ENCODE assay signal across 20 cellular contexts in the genomic region with DNA sequence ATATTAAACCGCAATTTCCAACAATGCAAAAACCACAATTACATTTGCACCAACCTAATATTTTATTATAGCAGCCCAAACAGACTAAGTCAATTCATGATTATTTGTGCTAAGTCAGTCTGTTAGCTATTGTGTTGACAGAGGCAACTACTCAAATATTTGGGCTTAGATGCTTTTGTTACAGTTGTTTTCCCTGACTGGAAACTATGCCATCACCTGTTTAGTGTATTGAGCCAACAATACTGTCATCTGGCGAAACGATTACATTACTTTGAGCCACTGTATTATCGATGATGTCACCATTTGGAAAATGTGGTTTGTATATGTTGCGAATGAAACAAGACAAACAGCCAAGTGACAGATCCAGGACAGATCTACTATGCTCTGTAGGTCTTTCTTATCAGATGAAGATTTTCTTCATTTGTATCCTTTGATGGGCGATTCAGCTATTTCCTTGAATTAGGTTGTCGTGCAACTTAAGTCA. TPM values are rescaled to one million over a fixed set of nuclear protein-coding genes. Genes with fewer than 3 reads are reported as not detected.
A peak's percentile ranks its signal among the peaks of the same experiment; 100 is the strongest.
DNase-seq lines count a peak whose midpoint lies in the region; ATAC-seq, FAIRE-seq and TF ChIP-seq lines count a peak whose summit lies in the region.
"Had no signal": no experiment of that assay in that cellular context is flagged by ENCODE, and none has a peak within 500 bp of the region (broad histone marks: within the 10 kb centered on the region; RNA-seq: fewer than 3 reads in every experiment).

No MANE protein-coding gene starts in this region.

- H3K27ac Mint-ChIP-seq in neural progenitor cell = no peak overlapping the region
- H3K27ac Mint-ChIP-seq in activated naive CD8-positive, alpha-beta T cell treated with anti-CD3 and anti-CD28 coated beads, Interleukin-2, amount 50 U/mL, for 24 hours = no peak overlapping the region
- H3K27ac Mint-ChIP-seq: B cell; CD4-positive, CD25-positive, alpha-beta regulatory T cell; GM23338 had no signal

- H3K36me3 ChIP-seq in pancreas = no peaks in the 10 kb centered on the region
- H3K36me3 ChIP-seq in neural progenitor cell = no peaks in the 10 kb centered on the region

- DNase-seq in DMS53 treated with DMSO at 0.1 percent for 48 hours (lab: John Stamatoyannopoulos, UW; ENCODE audit: unreplicated experiment) = peak; percentile 67
- peak; percentile 69 to 73 for DNase-seq in NCI-H1930 (lab: John Stamatoyannopoulos, UW)
- DNase-seq in NCI-H748 treated with DMSO at 0.1 percent for 48 hours (lab: John Stamatoyannopoulos, UW) = peak; percentile 28
- no peak for DNase-seq in pancreas
- DNase-seq in NCI-H1694 (lab: John Stamatoyannopoulos, UW) = no peak
- no peak for DNase-seq in neural progenitor cell (ENCODE audit: low spot score)
- no peak for DNase-seq in activated naive CD8-positive, alpha-beta T cell treated with anti-CD3 and anti-CD28 coated beads, Interleukin-2, amount 50 U/mL, for 24 hours
- DNase-seq: Calu3; CD4-positive, CD25-positive, alpha-beta regulatory T cell; DND-41; NCI-H1048; NCI-H187; NCI-H524 treated with DMSO at 0.1 percent for 48 hours had no signal

- 44 to 51% methylated on average over 7 of the region's 7 CpGs for WGBS in pancreas, 2 donors

- no peaks in the 10 kb centered on the region for H3K4me1 ChIP-seq in pancreas
- H3K4me1 ChIP-seq in neural progenitor cell = no peaks in the 10 kb centered on the region

- no peaks in the 10 kb centered on the region for H3K79me2 ChIP-seq in neural progenitor cell (ENCODE audit: low read depth)

- FAIRE-seq in pancreas (lab: Jason Lieb, UNC) = peak; percentile 72
- FAIRE-seq: G401.6, GM18507 had no signal

- H3K27me3 ChIP-seq in pancreas = peaks cover 0 to 6% (median 2%) of the 10 kb centered on the region in 4 donors
- no peaks in the 10 kb centered on the region for H3K27me3 ChIP-seq in neural progenitor cell

- ATAC-seq in pancreas = no peak
- no peak for ATAC-seq in activated naive CD8-positive, alpha-beta T cell treated with anti-CD3 and anti-CD28 coated beads, Interleukin-2, amount 50 U/mL, for 24 hours
- ATAC-seq: GM23338, HCT116 had no signal

- no peaks in the 10 kb centered on the region for H3F3A ChIP-seq in neural progenitor cell (ENCODE audit: low read depth)

- H4K20me1 ChIP-seq in neural progenitor cell (ENCODE audit: low read depth) = no peaks in the 10 kb centered on the region

- no peaks in the 10 kb centered on the region for H3K36me3 Mint-ChIP-seq in neural progenitor cell
- no peaks in the 10 kb centered on the region for H3K36me3 Mint-ChIP-seq in activated naive CD8-positive, alpha-beta T cell treated with anti-CD3 and anti-CD28 coated beads, Interleukin-2, amount 50 U/mL, for 24 hours (ENCODE audit: low read depth)
- H3K36me3 Mint-ChIP-seq: CD4-positive, CD25-positive, alpha-beta regulatory T cell had no signal

- H3K9me3 Mint-ChIP-seq in neural progenitor cell = no peaks in the 10 kb centered on the region
- H3K9me3 Mint-ChIP-seq in activated naive CD8-positive, alpha-beta T cell treated with anti-CD3 and anti-CD28 coated beads, Interleukin-2, amount 50 U/mL, for 24 hours = no peaks in the 10 kb centered on the region
- H3K9me3 Mint-ChIP-seq: CD4-positive, CD25-positive, alpha-beta regulatory T cell; GM23338 had no signal

- H3K9me3 ChIP-seq in pancreas (no peaks in the 10 kb centered on the region), neural progenitor cell (ENCODE audit: low read depth) (no peaks in the 10 kb centered on the region)

- H3K4me3 Mint-ChIP-seq in neural progenitor cell = no peak overlapping the region
- no peak overlapping the region for H3K4me3 Mint-ChIP-seq in activated naive CD8-positive, alpha-beta T cell treated with anti-CD3 and anti-CD28 coated beads, Interleukin-2, amount 50 U/mL, for 24 hours
- H3K4me3 Mint-ChIP-seq: B cell; CD4-positive, CD25-positive, alpha-beta regulatory T cell; GM23338 had no signal

- H3K4me2 ChIP-seq in neural progenitor cell = no peak overlapping the region
- H3K4me2 ChIP-seq: GM23338, KMS-11 had no signal

- H3K4me3 ChIP-seq in pancreas (no peak overlapping the region), neural progenitor cell (no peak overlapping the region)
- H3K4me3 ChIP-seq: GM23338, SK-N-MC had no signal

- intact Hi-C loops in pancreas (cut with DNase I) = no loop called here

- no peak for TF ChIP-seq CTCF in pancreas (IDR thresholded peaks at IDR 0.05)
- no peak for TF ChIP-seq CTCF in neural progenitor cell (IDR thresholded peaks at IDR 0.05)

- H3K9ac ChIP-seq in neural progenitor cell = no peak overlapping the region
- H3K9ac ChIP-seq: KMS-11 had no signal

- no peak overlapping the region for H2AFZ ChIP-seq in neural progenitor cell (replicated peaks)
- H2AFZ ChIP-seq: GM23338 had no signal

- no peaks in the 10 kb centered on the region for H3K4me1 Mint-ChIP-seq in neural progenitor cell
- peaks cover 2% of the 10 kb centered on the region for H3K4me1 Mint-ChIP-seq in activated naive CD8-positive, alpha-beta T cell treated with anti-CD3 and anti-CD28 coated beads, Interleukin-2, amount 50 U/mL, for 24 hours
- H3K4me1 Mint-ChIP-seq: B cell, GM23338 had no signal

- peaks cover 4% of the 10 kb centered on the region for H3K27me3 Mint-ChIP-seq in neural progenitor cell (ENCODE audit: insufficient read depth, low read depth)
- peaks cover 1% of the 10 kb centered on the region for H3K27me3 Mint-ChIP-seq in activated naive CD8-positive, alpha-beta T cell treated with anti-CD3 and anti-CD28 coated beads, Interleukin-2, amount 50 U/mL, for 24 hours

- H3K27ac ChIP-seq in pancreas (no peak overlapping the region), neural progenitor cell (no peak overlapping the region)
- H3K27ac ChIP-seq: KMS-11, SK-N-MC had no signal

RNA-seq across cellular contexts. Expression of gene INTS6L, which starts 38.7 kb away (rescaled TPM):
- total RNA-seq in pancreas (1 to 10 TPM; 1.0 to 4.1 (median 1.5) TPM), neural progenitor cell (ENCODE audit: low replicate concordance) (10.4 and 18.3 TPM in 2 replicates)
- 1 to 10 TPM; 3.9 to 9.9 TPM for polyA plus RNA-seq in pancreas

RNA-seq across cellular contexts. Expression of gene SMIM10L2A, which starts 60.0 kb away (rescaled TPM):
- total RNA-seq in pancreas (1 to 10 TPM; 1.3 to 2.3 (median 1.6) TPM), neural progenitor cell (ENCODE audit: low replicate concordance) (1.9 and 5.9 TPM in 2 replicates)
- polyA plus RNA-seq in pancreas = 1 to 10 TPM; 1.3 to 1.6 TPM

Comparison
In these comparisons a context has a peak if more than half of its experiments do, and no peak if none do; other contexts are left out.
1. DNase-seq: peak in DMS53 treated with DMSO at 0.1 percent for 48 hours (single experiment), NCI-H1930 (2 of 2) and NCI-H748 treated with DMSO at 0.1 percent for 48 hours (single experiment); none in pancreas (0 of 6), NCI-H1694 (single experiment), neural progenitor cell (single experiment) and activated naive CD8-positive, alpha-beta T cell treated with anti-CD3 and anti-CD28 coated beads, Interleukin-2, amount 50 U/mL, for 24 hours (single experiment).